Comparison of ENCODE assay signal across 14 cellular contexts in the genomic region with DNA sequence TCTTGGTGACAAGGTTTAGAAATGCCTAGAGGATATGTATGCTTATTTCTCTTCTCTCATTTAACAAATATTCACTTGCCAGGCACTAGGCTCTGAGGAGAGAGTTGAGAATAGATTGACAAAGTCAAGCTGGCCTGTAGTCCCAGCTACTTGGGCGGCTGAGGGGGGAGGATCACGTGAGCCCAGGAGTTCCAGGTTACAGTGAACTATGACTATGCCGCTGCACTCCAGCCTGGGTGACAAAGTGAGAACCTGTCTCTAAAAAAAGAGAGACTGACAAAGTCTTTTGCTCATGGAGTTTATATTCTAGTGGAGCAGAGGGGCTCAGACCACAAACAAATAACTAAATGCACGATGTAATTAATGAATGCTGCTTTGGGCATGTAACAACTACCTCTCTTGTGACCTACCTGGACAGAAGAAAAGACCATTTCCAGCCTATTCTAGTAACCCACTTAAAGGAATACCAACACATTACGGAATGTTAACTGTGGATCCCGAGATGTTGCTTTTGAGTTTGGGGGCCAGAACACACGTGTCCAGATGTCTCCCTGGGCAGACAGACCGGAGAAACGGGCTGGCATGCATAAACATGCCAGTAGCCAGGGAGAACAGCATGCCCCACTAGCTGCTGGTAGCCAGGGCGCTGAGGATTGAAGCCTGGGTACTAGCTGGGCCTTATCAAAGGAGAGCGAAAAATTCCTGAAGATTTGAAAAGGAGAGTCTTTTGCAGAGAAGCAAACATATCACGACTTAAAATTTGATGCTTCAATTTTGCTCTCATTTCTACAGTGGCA. TPM values are rescaled to one million over a fixed set of nuclear protein-coding genes. Genes with fewer than 3 reads are reported as not detected.
DNase-seq lines count a peak whose midpoint lies in the region; ATAC-seq and TF ChIP-seq lines count a peak whose summit lies in the region.
"Had no signal": no experiment of that assay in that cellular context is flagged by ENCODE, and none has a peak within 500 bp of the region (broad histone marks: within the 10 kb centered on the region; RNA-seq: fewer than 3 reads in every experiment).

No MANE protein-coding gene starts in this region.

- H3K4me1 Mint-ChIP-seq in T-helper 1 cell treated with Interleukin-12 subunit alpha and Interleukin-12 subunit beta and Interleukin-4 antibody, amounts not matched to agents 30 μg/mL and 1 μg/mL, for 36 hours (ENCODE audit: low read depth), result peaks cover 23% of the 10 kb centered on the region
- peaks cover 37% of the 10 kb centered on the region for H3K4me1 Mint-ChIP-seq in WTC11
- H3K4me1 Mint-ChIP-seq in immature natural killer cell, result peaks cover 20 to 26% of the 10 kb centered on the region in 2 donors

- no peak overlapping the region for H3K27ac Mint-ChIP-seq in T-helper 1 cell treated with Interleukin-12 subunit alpha and Interleukin-12 subunit beta and Interleukin-4 antibody, amounts not matched to agents 30 μg/mL and 1 μg/mL, for 36 hours
- H3K27ac Mint-ChIP-seq in WTC11 (peak overlapping the region; percentile 75), immature natural killer cell (no peak overlapping the region)

- H3K27ac ChIP-seq in stomach, result peak overlapping the region in 3 of 5 donors; percentile 98 to 100 (median 99)
- H3K27ac ChIP-seq: testis had no signal

- H3K36me3 ChIP-seq in stomach, result no peaks in the 10 kb centered on the region

- peaks cover 7% of the 10 kb centered on the region for H3K36me3 Mint-ChIP-seq in T-helper 1 cell treated with Interleukin-12 subunit alpha and Interleukin-12 subunit beta and Interleukin-4 antibody, amounts not matched to agents 30 μg/mL and 1 μg/mL, for 36 hours (ENCODE audit: low read depth)
- H3K36me3 Mint-ChIP-seq in WTC11 (peaks cover 10% of the 10 kb centered on the region), immature natural killer cell (no peaks in the 10 kb centered on the region)
- H3K36me3 Mint-ChIP-seq: memory B cell had no signal

- 71 to 83% (median 75%) methylated on average over 12 of the region's 12 CpGs for WGBS in stomach, 5 donors

- TF ChIP-seq EP300 in stomach (IDR thresholded peaks at IDR 0.05), result no peak

- H3K9me3 Mint-ChIP-seq in T-helper 1 cell treated with Interleukin-12 subunit alpha and Interleukin-12 subunit beta and Interleukin-4 antibody, amounts not matched to agents 30 μg/mL and 1 μg/mL, for 36 hours, result no peaks in the 10 kb centered on the region
- H3K9me3 Mint-ChIP-seq in WTC11, result no peaks in the 10 kb centered on the region
- no peaks in the 10 kb centered on the region for H3K9me3 Mint-ChIP-seq in immature natural killer cell
- H3K9me3 Mint-ChIP-seq: memory B cell had no signal

- H3K4me1 ChIP-seq in stomach, result peaks cover 8 to 54% (median 25%) of the 10 kb centered on the region in 4 donors

- H3K27me3 ChIP-seq in stomach, result peaks cover 0 to 18% (median 3%) of the 10 kb centered on the region in 3 donors
- H3K27me3 ChIP-seq: testis had no signal

- CTCF ChIA-PET in WTC11 (lab: Charles Lee), result interaction anchor here (0.7 to 1.9 kb wide), 2 partner anchors 13 to 42 kb away, joined by 3 to 6 read pairs; no protein-coding TSS in a partner anchor

- H3K4me3 ChIP-seq in stomach, result no peak overlapping the region

- TF ChIP-seq POLR2A in stomach (IDR thresholded peaks at IDR 0.05), result no peak

- DNase-seq in T-helper 1 cell (no peak), WTC11 (ENCODE audit: low spot score) (no peak), immature natural killer cell (no peak), stomach (no peak)
- DNase-seq: activated CD4-positive, alpha-beta T cell treated with anti-CD3 and anti-CD28 coated beads, Interleukin-2, amount 50 U/mL, for 1 hour; activated effector memory CD4-positive, alpha-beta T cell treated with anti-CD3 and anti-CD28 coated beads, Interleukin-2, amount 50 U/mL, for 16 hours; central memory CD4-positive, alpha-beta T cell; T-helper 17 cell; testis had no signal

- POLR2A ChIA-PET in WTC11 (lab: Charles Lee), result no interaction called here

- intact Hi-C loops in stomach (cut with DNase I; ENCODE audit: low total_unique reads), result no loop called here

- no peaks in the 10 kb centered on the region for H3K9me3 ChIP-seq in stomach
- H3K9me3 ChIP-seq: testis had no signal

- ATAC-seq in WTC11, result no peak
- ATAC-seq in GM18519 (IDR thresholded peaks at IDR 0.05; ENCODE audit: low FRiP score, unreplicated experiment), result no peak
- ATAC-seq in HG02870 (IDR thresholded peaks at IDR 0.05; ENCODE audit: unreplicated experiment), result no peak
- no peak for ATAC-seq in HG03097 (IDR thresholded peaks at IDR 0.05; ENCODE audit: low FRiP score, unreplicated experiment)
- ATAC-seq: T-helper 17 cell had no signal

- TF ChIP-seq CTCF in WTC11 (IDR thresholded peaks at IDR 0.05) (no peak), stomach (IDR thresholded peaks at IDR 0.05) (no peak)

- peaks cover 38% of the 10 kb centered on the region for H3K27me3 Mint-ChIP-seq in T-helper 1 cell treated with Interleukin-12 subunit alpha and Interleukin-12 subunit beta and Interleukin-4 antibody, amounts not matched to agents 30 μg/mL and 1 μg/mL, for 36 hours (ENCODE audit: low read depth)
- H3K27me3 Mint-ChIP-seq in WTC11 (ENCODE audit: low read depth) (no peaks in the 10 kb centered on the region), immature natural killer cell (ENCODE audit: low read depth in 3 of 3) (peaks cover 4 to 20% (median 5%) of the 10 kb centered on the region in 3 donors)
- H3K27me3 Mint-ChIP-seq: memory B cell had no signal

- peak overlapping the region; percentile 8 for H3K4me3 Mint-ChIP-seq in T-helper 1 cell treated with Interleukin-12 subunit alpha and Interleukin-12 subunit beta and Interleukin-4 antibody, amounts not matched to agents 30 μg/mL and 1 μg/mL, for 36 hours
- peak overlapping the region; percentile 79 for H3K4me3 Mint-ChIP-seq in WTC11
- H3K4me3 Mint-ChIP-seq in immature natural killer cell, result peak overlapping the region in 3 of 5 donors; percentile 60 to 70 (median 64)

TF ChIP-seq in WTC11, 78 proteins besides CTCF, POLR2A, EP300 and RAD21 (continues in another document):
- TF ChIP-seq EMX1 (CRISPR knock-in tag; IDR thresholded peaks at IDR 0.05) (no peak), ZNF121 (CRISPR knock-in tag; IDR thresholded peaks at IDR 0.05) (no peak), FOXJ3 (CRISPR knock-in tag; IDR thresholded peaks at IDR 0.05; ENCODE audit: borderline replicate concordance) (no peak), CREB1 (CRISPR knock-in tag; IDR thresholded peaks at IDR 0.05) (no peak), SMAD4 (CRISPR knock-in tag; IDR thresholded peaks at IDR 0.05) (no peak), ELF4 (CRISPR knock-in tag; IDR thresholded peaks at IDR 0.05; ENCODE audit: low read depth) (no peak)
- TF ChIP-seq, protein P1, sequence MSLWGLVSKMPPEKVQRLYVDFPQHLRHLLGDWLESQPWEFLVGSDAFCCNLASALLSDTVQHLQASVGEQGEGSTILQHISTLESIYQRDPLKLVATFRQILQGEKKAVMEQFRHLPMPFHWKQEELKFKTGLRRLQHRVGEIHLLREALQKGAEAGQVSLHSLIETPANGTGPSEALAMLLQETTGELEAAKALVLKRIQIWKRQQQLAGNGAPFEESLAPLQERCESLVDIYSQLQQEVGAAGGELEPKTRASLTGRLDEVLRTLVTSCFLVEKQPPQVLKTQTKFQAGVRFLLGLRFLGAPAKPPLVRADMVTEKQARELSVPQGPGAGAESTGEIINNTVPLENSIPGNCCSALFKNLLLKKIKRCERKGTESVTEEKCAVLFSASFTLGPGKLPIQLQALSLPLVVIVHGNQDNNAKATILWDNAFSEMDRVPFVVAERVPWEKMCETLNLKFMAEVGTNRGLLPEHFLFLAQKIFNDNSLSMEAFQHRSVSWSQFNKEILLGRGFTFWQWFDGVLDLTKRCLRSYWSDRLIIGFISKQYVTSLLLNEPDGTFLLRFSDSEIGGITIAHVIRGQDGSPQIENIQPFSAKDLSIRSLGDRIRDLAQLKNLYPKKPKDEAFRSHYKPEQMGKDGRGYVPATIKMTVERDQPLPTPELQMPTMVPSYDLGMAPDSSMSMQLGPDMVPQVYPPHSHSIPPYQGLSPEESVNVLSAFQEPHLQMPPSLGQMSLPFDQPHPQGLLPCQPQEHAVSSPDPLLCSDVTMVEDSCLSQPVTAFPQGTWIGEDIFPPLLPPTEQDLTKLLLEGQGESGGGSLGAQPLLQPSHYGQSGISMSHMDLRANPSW (CRISPR knock-in tag; conservative IDR thresholded peaks at IDR 0.05; ENCODE audit: low read depth), result no peak
- TF ChIP-seq, protein P2, sequence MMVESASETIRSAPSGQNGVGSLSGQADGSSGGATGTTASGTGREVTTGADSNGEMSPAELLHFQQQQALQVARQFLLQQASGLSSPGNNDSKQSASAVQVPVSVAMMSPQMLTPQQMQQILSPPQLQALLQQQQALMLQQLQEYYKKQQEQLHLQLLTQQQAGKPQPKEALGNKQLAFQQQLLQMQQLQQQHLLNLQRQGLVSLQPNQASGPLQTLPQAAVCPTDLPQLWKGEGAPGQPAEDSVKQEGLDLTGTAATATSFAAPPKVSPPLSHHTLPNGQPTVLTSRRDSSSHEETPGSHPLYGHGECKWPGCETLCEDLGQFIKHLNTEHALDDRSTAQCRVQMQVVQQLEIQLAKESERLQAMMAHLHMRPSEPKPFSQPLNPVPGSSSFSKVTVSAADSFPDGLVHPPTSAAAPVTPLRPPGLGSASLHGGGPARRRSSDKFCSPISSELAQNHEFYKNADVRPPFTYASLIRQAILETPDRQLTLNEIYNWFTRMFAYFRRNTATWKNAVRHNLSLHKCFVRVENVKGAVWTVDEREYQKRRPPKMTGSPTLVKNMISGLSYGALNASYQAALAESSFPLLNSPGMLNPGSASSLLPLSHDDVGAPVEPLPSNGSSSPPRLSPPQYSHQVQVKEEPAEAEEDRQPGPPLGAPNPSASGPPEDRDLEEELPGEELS (CRISPR knock-in tag; IDR thresholded peaks at IDR 0.05), result no peak
- TF ChIP-seq, protein P3, sequence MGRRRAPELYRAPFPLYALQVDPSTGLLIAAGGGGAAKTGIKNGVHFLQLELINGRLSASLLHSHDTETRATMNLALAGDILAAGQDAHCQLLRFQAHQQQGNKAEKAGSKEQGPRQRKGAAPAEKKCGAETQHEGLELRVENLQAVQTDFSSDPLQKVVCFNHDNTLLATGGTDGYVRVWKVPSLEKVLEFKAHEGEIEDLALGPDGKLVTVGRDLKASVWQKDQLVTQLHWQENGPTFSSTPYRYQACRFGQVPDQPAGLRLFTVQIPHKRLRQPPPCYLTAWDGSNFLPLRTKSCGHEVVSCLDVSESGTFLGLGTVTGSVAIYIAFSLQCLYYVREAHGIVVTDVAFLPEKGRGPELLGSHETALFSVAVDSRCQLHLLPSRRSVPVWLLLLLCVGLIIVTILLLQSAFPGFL (CRISPR knock-in tag; IDR thresholded peaks at IDR 0.05; ENCODE audit: borderline replicate concordance), result no peak

RNA-seq across cellular contexts. Expression of a gene that starts 2.6 kb away (rescaled TPM):
- total RNA-seq in WTC11 (2021) (99.7 to 107 TPM (median 104 TPM) in 3 replicates), stomach (100 to 1,000 TPM in 1 of 5 donors, 10 to 100 TPM in 4; 18.3 to 104 (median 35.3) TPM)
- polyA plus RNA-seq in immature natural killer cell (1 to 10 TPM in 2 of 3 donors, under 1 TPM in 1; 0.99 to 3.3 (median 2.2) TPM), stomach (1 to 10 TPM; 5.8 to 6.5 (median 5.9) TPM)

Comparison
In these comparisons a context has a peak if more than half of its experiments do, and no peak if none do; other contexts are left out.
1. H3K4me3 Mint-ChIP-seq: peak in every context shown above with its lines; median percentile 79 in WTC11; 64 in immature natural killer cell; 8 in T-helper 1 cell treated with Interleukin-12 subunit alpha and Interleukin-12 subunit beta and Interleukin-4 antibody, amounts not matched to agents 30 μg/mL and 1 μg/mL, for 36 hours.